Comparison of ENCODE assay signal across 9 cellular contexts in genomic region chr10:62054408-62054807, GRCh38.
DNase-seq lines count a peak whose midpoint lies in the region; ATAC-seq lines count a peak whose summit lies in the region.
"Had no signal": no experiment of that assay in that cellular context is flagged by ENCODE, and none has a peak within 500 bp of the region (broad histone marks: within the 10 kb centered on the region; RNA-seq: fewer than 3 reads in every experiment).

No MANE protein-coding gene starts in this region.

- H3K27me3 ChIP-seq in BLaER1 (no peaks in the 10 kb centered on the region), muscle layer of colon (ENCODE audit: control insufficient read depth in 1 of 2, insufficient read depth in 2 of 2, low read length in 2 of 2) (no peaks in the 10 kb centered on the region)

- peak overlapping the region; percentile 72 for H3K4me2 ChIP-seq in BLaER1

- CTCF ChIA-PET in T-cell (lab: Charles Lee): interaction anchor here (0.5 to 2.1 kb wide), 12 partner anchors 11 to 304 kb away, joined by 3 to 17 read pairs (median 4); no protein-coding TSS in a partner anchor

- peak overlapping the region; percentile 73 to 84 for H3K27ac Mint-ChIP-seq in T-cell

- H3K9me3 ChIP-seq in BLaER1: peaks cover 23% of the 10 kb centered on the region
- H3K9me3 ChIP-seq in muscle layer of colon (ENCODE audit: low read length): no peaks in the 10 kb centered on the region

- H3K36me3 ChIP-seq in BLaER1: peaks cover 100% of the 10 kb centered on the region
- peaks cover 27% of the 10 kb centered on the region for H3K36me3 ChIP-seq in muscle layer of colon (ENCODE audit: insufficient read depth, low read length)

- POLR2A ChIA-PET in T-cell (lab: Charles Lee): interaction anchor here (0.6 to 1.7 kb wide), 10 partner anchors 8 to 1417 kb away, joined by 3 to 20 read pairs (median 4); partner anchors contain the start of gene NRBF2 (in 1 of the 2)

- H3K4me1 ChIP-seq in BLaER1: peaks cover 97% of the 10 kb centered on the region
- peaks cover 69% of the 10 kb centered on the region for H3K4me1 ChIP-seq in muscle layer of colon (ENCODE audit: insufficient read depth, low read length)

- H4K20me1 ChIP-seq in BLaER1: no peaks in the 10 kb centered on the region

- no peak for DNase-seq in T-cell
- no peak for DNase-seq in DMS53 treated with DMSO at 0.1 percent for 48 hours (lab: John Stamatoyannopoulos, UW; ENCODE audit: unreplicated experiment)
- DNase-seq in GDM1 (lab: John Stamatoyannopoulos, UW): no peak
- DNase-seq in GF-D8 (lab: John Stamatoyannopoulos, UW): no peak
- DNase-seq in DMS53 (lab: John Stamatoyannopoulos, UW): no peak
- DNase-seq: activated CD4-positive, alpha-beta T cell treated with anti-CD3 and anti-CD28 coated beads, Interleukin-2, amount 50 U/mL, for 48 hours had no signal

- no peaks in the 10 kb centered on the region for H3K27me3 Mint-ChIP-seq in T-cell

- H3K27ac ChIP-seq in BLaER1 (peak overlapping the region; percentile 63), muscle layer of colon (ENCODE audit: low read depth, low read length) (peak overlapping the region; percentile 3)

- H3K4me1 Mint-ChIP-seq in T-cell: peaks cover 91 to 98% (median 96%) of the 10 kb centered on the region in 3 donors

- H3K9ac ChIP-seq in BLaER1 (peak overlapping the region; percentile 52; the same call in 1 of the 2 replicates), muscle layer of colon (ENCODE audit: low read length) (no peak overlapping the region)

- H3K4me3 ChIP-seq in BLaER1 (no peak overlapping the region), muscle layer of colon (ENCODE audit: low read depth in 1 of 2, low read length in 2 of 2) (peak overlapping the region in 1 of 2 donors; percentile 24)

- H3K9me3 Mint-ChIP-seq in T-cell: no peaks in the 10 kb centered on the region

- ATAC-seq in GM19452 (IDR thresholded peaks at IDR 0.05; ENCODE audit: unreplicated experiment) (peak; percentile 34), T-cell (replicated peaks in 1 of 4) (no peak)

- H3K36me3 Mint-ChIP-seq in T-cell: peaks cover 84% of the 10 kb centered on the region

- peak overlapping the region; percentile 29 to 66 (median 60) for H3K4me3 Mint-ChIP-seq in T-cell
